14 cellular contexts compared by ENCODE assay signal in the genomic region with DNA sequence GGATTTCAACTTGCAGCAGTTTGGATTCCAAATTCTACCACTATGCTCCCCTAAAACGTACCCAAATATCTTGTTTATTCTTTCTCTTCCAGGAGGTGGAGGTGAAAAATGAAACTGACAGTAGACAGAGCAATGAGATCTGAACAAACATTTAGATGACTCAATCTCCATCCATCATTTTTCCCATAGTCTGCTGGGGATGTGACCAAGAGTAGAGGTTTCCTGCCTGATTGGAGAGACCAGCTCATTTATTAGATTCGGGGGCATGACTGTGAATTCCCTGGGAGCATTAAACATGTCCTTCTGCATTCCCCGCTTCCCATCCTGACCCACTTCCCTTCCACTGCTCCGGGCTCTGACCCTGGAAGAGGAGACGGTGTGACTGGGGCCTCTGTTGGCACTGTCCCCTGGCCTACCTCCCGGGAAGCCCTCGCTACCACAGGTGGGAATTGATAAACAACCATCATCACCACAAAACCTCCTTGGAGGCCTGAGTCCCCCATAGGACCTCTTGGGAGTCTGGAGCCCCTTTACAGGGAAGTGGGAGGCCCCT. TPM values are rescaled to one million over a fixed set of nuclear protein-coding genes. Genes with fewer than 3 reads are reported as not detected.
DNase-seq lines count a peak whose midpoint lies in the region; ATAC-seq and TF ChIP-seq lines count a peak whose summit lies in the region.
"Had no signal": no experiment of that assay in that cellular context is flagged by ENCODE, and none has a peak within 500 bp of the region (broad histone marks: within the 10 kb centered on the region; RNA-seq: fewer than 3 reads in every experiment).

No MANE protein-coding gene starts in this region.

- TF ChIP-seq CTCF in RWPE1 (conservative IDR thresholded peaks at IDR 0.05; ENCODE audit: low read depth) (no peak), esophagus muscularis mucosa (IDR thresholded peaks at IDR 0.05) (no peak), WTC11 (IDR thresholded peaks at IDR 0.05) (no peak)

- peaks cover 28 to 59% (median 39%) of the 10 kb centered on the region in 4 donors for H3K4me1 ChIP-seq in esophagus muscularis mucosa
- H3K4me1 ChIP-seq in rectal smooth muscle tissue (ENCODE audit: control insufficient read depth, insufficient read depth, low read length), result peaks cover 8% of the 10 kb centered on the region
- H3K4me1 ChIP-seq: HAP-1 had no signal

- no peaks in the 10 kb centered on the region for H3K36me3 ChIP-seq in esophagus muscularis mucosa
- H3K36me3 ChIP-seq in rectal smooth muscle tissue (ENCODE audit: control insufficient read depth, insufficient read depth, low read length), result no peaks in the 10 kb centered on the region
- H3K36me3 ChIP-seq: HAP-1 had no signal

- no peaks in the 10 kb centered on the region for H3K27me3 ChIP-seq in esophagus muscularis mucosa
- no peaks in the 10 kb centered on the region for H3K27me3 ChIP-seq in rectal smooth muscle tissue (ENCODE audit: control insufficient read depth, insufficient read depth, low read length)

- peak; percentile 86 for DNase-seq in EL
- no peak for DNase-seq in RWPE1 (ENCODE audit: low spot score)
- no peak for DNase-seq in esophagus muscularis mucosa (ENCODE audit: extremely low spot score)
- no peak for DNase-seq in WTC11 (ENCODE audit: low spot score)
- no peak for DNase-seq in NCI-H187 treated with DMSO at 0.1 percent for 48 hours (lab: John Stamatoyannopoulos, UW)
- DNase-seq in HuH-7 (ENCODE audit: low spot score), result no peak
- DNase-seq: activated CD4-positive, alpha-beta T cell treated with anti-CD3 and anti-CD28 coated beads, Interleukin-2, amount 10 ng/mL, durations not matched to agents 24 days and 14 days; hypothalamus; NCI-H187 had no signal

- peaks cover 8% of the 10 kb centered on the region for H3K9me3 Mint-ChIP-seq in WTC11
- H3K9me3 Mint-ChIP-seq: nephron had no signal

- 57% methylated on average over 7 of the region's 7 CpGs for WGBS in esophagus muscularis mucosa

- H3K27me3 Mint-ChIP-seq in WTC11 (ENCODE audit: low read depth), result no peaks in the 10 kb centered on the region

- intact Hi-C loops in esophagus muscularis mucosa (cut with DNase I), result no loop called here

- peaks cover 27% of the 10 kb centered on the region for H3K4me1 Mint-ChIP-seq in WTC11

- peaks cover 10% of the 10 kb centered on the region for H3K36me3 Mint-ChIP-seq in WTC11

- ATAC-seq in WTC11 (no peak), HG02870 (IDR thresholded peaks at IDR 0.05; ENCODE audit: unreplicated experiment) (no peak)

- peak overlapping the region; percentile 64 for H3K27ac ChIP-seq in RWPE1
- H3K27ac ChIP-seq in esophagus muscularis mucosa (replicated peaks in 1 of 4), result peak overlapping the region; percentile 4 to 51 (median 46)
- peak overlapping the region; percentile 10 for H3K27ac ChIP-seq in rectal smooth muscle tissue (ENCODE audit: low read depth, low read length)
- H3K27ac ChIP-seq: HL-60 had no signal

- H3K4me3 Mint-ChIP-seq in WTC11, result no peak overlapping the region
- H3K4me3 Mint-ChIP-seq: activated CD4-positive, alpha-beta T cell treated with anti-CD3 and anti-CD28 coated beads, Interleukin-2, amount 10 ng/mL, durations not matched to agents 24 days and 14 days; nephron had no signal

- TF ChIP-seq EP300 in esophagus muscularis mucosa (IDR thresholded peaks at IDR 0.05), result no peak

- CTCF ChIA-PET in RWPE1 (lab: Yijun Ruan, JAX), result interaction anchor here (0.6 kb wide), 2 partner anchors 24 to 695 kb away, joined by 3 read pairs; no protein-coding TSS in a partner anchor
- CTCF ChIA-PET in WTC11 (lab: Charles Lee), result interaction anchor here (0.5 to 1.2 kb wide), 4 partner anchors 12 to 164 kb away, joined by 3 to 7 read pairs (median 3); no protein-coding TSS in a partner anchor

- no peak overlapping the region for H3K4me3 ChIP-seq in esophagus muscularis mucosa
- H3K4me3 ChIP-seq in rectal smooth muscle tissue (ENCODE audit: low read length), result no peak overlapping the region
- H3K4me3 ChIP-seq: HAP-1 had no signal

- H3K27ac Mint-ChIP-seq in WTC11, result no peak overlapping the region
- H3K27ac Mint-ChIP-seq: activated CD4-positive, alpha-beta T cell treated with anti-CD3 and anti-CD28 coated beads, Interleukin-2, amount 10 ng/mL, durations not matched to agents 24 days and 14 days had no signal

- POLR2A ChIA-PET in RWPE1 (lab: Yijun Ruan, JAX; ENCODE audit: low non-redundant PET), result no interaction called here
- POLR2A ChIA-PET in WTC11 (lab: Charles Lee), result no interaction called here

- no peaks in the 10 kb centered on the region for H3K9me3 ChIP-seq in esophagus muscularis mucosa
- H3K9me3 ChIP-seq: HAP-1 had no signal

- TF ChIP-seq POLR2A in esophagus muscularis mucosa (IDR thresholded peaks at IDR 0.05; ENCODE audit: low read depth), result no peak

- no peak overlapping the region for H3K9ac ChIP-seq in rectal smooth muscle tissue (ENCODE audit: low read length)

TF ChIP-seq in WTC11, 78 proteins besides CTCF, POLR2A, EP300 and RAD21 (continues in another document):
- TF ChIP-seq CREB1 (CRISPR knock-in tag; IDR thresholded peaks at IDR 0.05) (no peak), JUN (CRISPR knock-in tag; IDR thresholded peaks at IDR 0.05) (no peak), CDX4 (CRISPR knock-in tag; IDR thresholded peaks at IDR 0.05; ENCODE audit: borderline replicate concordance) (no peak), MXD4 (CRISPR knock-in tag; IDR thresholded peaks at IDR 0.05; ENCODE audit: borderline replicate concordance) (no peak), PRDM15 (CRISPR knock-in tag; IDR thresholded peaks at IDR 0.05) (no peak), MLX (CRISPR knock-in tag; IDR thresholded peaks at IDR 0.05) (no peak)
- TF ChIP-seq, protein P1, sequence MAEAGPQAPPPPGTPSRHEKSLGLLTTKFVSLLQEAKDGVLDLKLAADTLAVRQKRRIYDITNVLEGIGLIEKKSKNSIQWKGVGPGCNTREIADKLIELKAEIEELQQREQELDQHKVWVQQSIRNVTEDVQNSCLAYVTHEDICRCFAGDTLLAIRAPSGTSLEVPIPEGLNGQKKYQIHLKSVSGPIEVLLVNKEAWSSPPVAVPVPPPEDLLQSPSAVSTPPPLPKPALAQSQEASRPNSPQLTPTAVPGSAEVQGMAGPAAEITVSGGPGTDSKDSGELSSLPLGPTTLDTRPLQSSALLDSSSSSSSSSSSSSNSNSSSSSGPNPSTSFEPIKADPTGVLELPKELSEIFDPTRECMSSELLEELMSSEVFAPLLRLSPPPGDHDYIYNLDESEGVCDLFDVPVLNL (CRISPR knock-in tag; IDR thresholded peaks at IDR 0.05; ENCODE audit: borderline replicate concordance, low read depth), result no peak

RNA-seq across cellular contexts. Expression of gene DKK3, which starts 20.3 kb away (rescaled TPM):
- total RNA-seq in esophagus muscularis mucosa (100 to 1,000 TPM in 2 of 4 donors, 10 to 100 TPM in 2; 94.3 to 191 (median 127) TPM), WTC11 (2021) (17.6 to 21.3 TPM (median 20.6 TPM) in 3 replicates)
- total RNA-seq: activated CD4-positive, alpha-beta T cell treated with anti-CD3 and anti-CD28 coated beads, Interleukin-2, amount 10 ng/mL, durations not matched to agents 24 days and 14 days had no signal

Comparison
In these comparisons a context has a peak if more than half of its experiments do, and no peak if none do; other contexts are left out.
1. H3K27ac ChIP-seq: peak in every context shown above with its lines; median percentile 64 in RWPE1; 46 in esophagus muscularis mucosa; 10 in rectal smooth muscle tissue.